In the genomic region with DNA sequence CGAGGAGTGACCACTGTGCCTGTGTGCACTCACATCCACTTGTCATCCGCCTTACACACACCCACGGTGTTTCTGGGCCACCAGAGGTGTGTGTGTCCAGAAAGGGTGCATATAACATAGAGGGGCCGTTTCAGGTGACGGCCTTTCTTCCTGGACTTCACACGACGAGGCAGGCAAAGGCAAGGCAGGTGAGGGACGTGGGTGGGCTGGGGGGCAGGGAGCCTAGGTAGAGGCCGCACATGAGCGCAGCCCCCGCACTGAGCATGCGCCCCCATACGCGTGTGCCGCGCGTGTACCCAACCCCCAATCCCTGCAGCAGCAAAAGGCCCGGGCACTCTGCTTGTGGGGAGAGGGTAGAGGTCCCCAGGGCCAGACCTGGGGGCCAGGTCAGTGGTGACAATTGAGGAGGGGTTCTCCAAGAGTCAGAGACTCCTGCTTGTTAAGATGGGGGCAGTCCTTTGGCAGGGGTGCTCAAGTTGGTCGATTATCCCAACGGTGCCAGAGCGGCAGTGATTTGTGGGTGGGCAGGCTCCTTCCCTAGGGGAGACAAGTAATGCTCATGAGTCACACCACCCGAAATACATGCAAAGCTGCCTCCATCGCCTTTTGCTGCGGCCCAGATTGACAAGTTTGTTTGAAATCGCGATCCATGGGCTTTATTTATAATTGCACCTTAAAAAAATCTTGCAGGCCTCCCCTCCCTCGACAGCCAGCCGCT, we compare ENCODE assay signal across 8 cellular contexts. TPM values are rescaled to one million over a fixed set of nuclear protein-coding genes. Genes with fewer than 3 reads are reported as not detected.
DNase-seq lines count a peak whose midpoint lies in the region; ATAC-seq, FAIRE-seq and TF ChIP-seq lines count a peak whose summit lies in the region.

No MANE protein-coding gene starts in this region.

- TF ChIP-seq CTCF in bronchial epithelial cell (IDR thresholded peaks at IDR 0.05; ENCODE audit: insufficient read depth, low read length, severe bottlenecking) (no peak), lower lobe of right lung (IDR thresholded peaks at IDR 0.05) (no peak), transverse colon (IDR thresholded peaks at IDR 0.05) (no peak)

- DNase-seq in DMS79 treated with DMSO at 0.1 percent for 48 hours (lab: John Stamatoyannopoulos, UW) (peak; percentile 63), DMS79 (lab: John Stamatoyannopoulos, UW) (no peak), NCI-H446 treated with DMSO at 0.1 percent for 48 hours (lab: John Stamatoyannopoulos, UW) (peak; percentile 25), bronchial epithelial cell (ENCODE audit: low read depth) (peak; percentile 59), lower lobe of right lung (peak; percentile 45), transverse colon (peak; percentile 18)

- H3K4me1 ChIP-seq in lower lobe of right lung: peaks cover 72% of the 10 kb centered on the region
- peaks cover 40 to 63% (median 56%) of the 10 kb centered on the region in 4 donors for H3K4me1 ChIP-seq in transverse colon

- H3K27me3 ChIP-seq in bronchial epithelial cell (ENCODE audit: control insufficient read depth, insufficient read depth, low read length) (no peaks in the 10 kb centered on the region), lower lobe of right lung (ENCODE audit: low read depth) (no peaks in the 10 kb centered on the region), transverse colon (no peaks in the 10 kb centered on the region)

- in situ Hi-C loops in transverse colon (cut with MboI; ENCODE audit: low pct_ligation_motif_present in 1 of 4, low pct_unique_long_range_greater_than_20kb in 1 of 4, low sequenced_read_pairs in 3 of 4): no loop called here

- ATAC-seq in lower lobe of right lung: no peak
- ATAC-seq in HG03378 (IDR thresholded peaks at IDR 0.05; ENCODE audit: unreplicated experiment): no peak
- no peak for ATAC-seq in HG02763 (IDR thresholded peaks at IDR 0.05; ENCODE audit: unreplicated experiment)

- H3K27ac ChIP-seq in lower lobe of right lung (peak overlapping the region; percentile 77), transverse colon (peak overlapping the region; percentile 85 to 93 (median 90))

- TF ChIP-seq EP300 in transverse colon (IDR thresholded peaks at IDR 0.05; ENCODE audit: low read depth): no peak

- H3K9me3 ChIP-seq in lower lobe of right lung: no peaks in the 10 kb centered on the region
- H3K9me3 ChIP-seq in transverse colon: no peaks in the 10 kb centered on the region

- 50% methylated on average over 25 of the region's 28 CpGs; no CpG with 5 or more reads in 1 of the 2 donors for WGBS in transverse colon (ENCODE audit: low coverage in 1 of 2), 2 donors

- peak overlapping the region; percentile 42 for H3K4me3 ChIP-seq in bronchial epithelial cell (ENCODE audit: low read depth, low read length)
- peak overlapping the region; percentile 63 for H3K4me3 ChIP-seq in lower lobe of right lung
- peak overlapping the region in 3 of 4 donors; percentile 46 to 57 (median 49) for H3K4me3 ChIP-seq in transverse colon

- intact Hi-C loops in lower lobe of right lung (cut with DNase I) (no loop called here), transverse colon (cut with DNase I; ENCODE audit: low total_unique reads) (no loop called here)

- H3K36me3 ChIP-seq in bronchial epithelial cell (ENCODE audit: control insufficient read depth, insufficient read depth, low read length): no peaks in the 10 kb centered on the region
- H3K36me3 ChIP-seq in lower lobe of right lung: no peaks in the 10 kb centered on the region
- H3K36me3 ChIP-seq in transverse colon: no peaks in the 10 kb centered on the region

- FAIRE-seq in bronchial epithelial cell (lab: Jason Lieb, UNC): no peak

- no peak for TF ChIP-seq POLR2A in transverse colon (IDR thresholded peaks at IDR 0.05)

RNA-seq across cellular contexts. Expression of a gene that starts 1.0 kb away (rescaled TPM):
- total RNA-seq in bronchial epithelial cell (16.3 and 17.4 TPM in 2 replicates), lower lobe of right lung (53.1 TPM), transverse colon (10 to 100 TPM; 39.2 to 71.8 (median 41.3) TPM)

RNA-seq across cellular contexts. Expression of a gene that starts 2.5 kb away (rescaled TPM):
- total RNA-seq in bronchial epithelial cell (2.0 and 2.4 TPM in 2 replicates), lower lobe of right lung (6.6 TPM), transverse colon (1 to 10 TPM; 2.9 to 8.6 (median 5.6) TPM)

RNA-seq across cellular contexts. Expression of a gene that starts 21.9 kb away (rescaled TPM):
- 25.3 and 30.1 TPM in 2 replicates for total RNA-seq in bronchial epithelial cell
- total RNA-seq in lower lobe of right lung: 62.7 TPM
- total RNA-seq in transverse colon: 100 to 1,000 TPM in 1 of 4 donors, 10 to 100 TPM in 3; 47.8 to 144 (median 87.7) TPM

RNA-seq across cellular contexts. Expression of a gene that starts 23.6 kb away (rescaled TPM):
- total RNA-seq in bronchial epithelial cell: 5.2 and 6.3 TPM in 2 replicates
- 14.3 TPM for total RNA-seq in lower lobe of right lung
- 10 to 100 TPM; 18.7 to 38.0 (median 24.6) TPM for total RNA-seq in transverse colon

RNA-seq across cellular contexts. Expression of a gene that starts 32.3 kb away (rescaled TPM):
- total RNA-seq in bronchial epithelial cell (0.79 and 1.0 TPM in 2 replicates), lower lobe of right lung (6.6 TPM), transverse colon (10 to 100 TPM; 12.2 to 37.4 (median 13.9) TPM)
